23 cellular contexts compared by ENCODE assay signal in the genomic region with DNA sequence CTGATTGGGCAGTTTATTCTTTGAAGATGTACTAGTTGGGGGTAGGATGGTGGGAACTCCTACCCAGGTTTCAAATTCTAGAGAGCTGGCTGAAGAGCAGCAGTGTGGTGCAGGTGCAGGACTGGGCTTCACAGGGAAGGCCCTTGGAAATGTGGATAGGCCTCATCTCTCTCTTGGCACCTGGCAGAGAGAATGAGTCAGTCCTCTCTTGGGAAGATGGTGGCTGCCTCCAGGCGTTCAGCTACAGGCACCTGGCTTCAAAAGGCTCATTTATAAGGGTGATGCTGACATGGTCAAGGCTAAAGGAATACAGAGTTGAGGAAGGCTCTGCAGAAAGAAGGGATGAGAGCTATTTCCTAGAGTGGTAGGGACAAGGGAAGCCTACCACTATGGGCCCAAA.
"Had no signal": no experiment of that assay in that cellular context is flagged by ENCODE, and none has a peak within 500 bp of the region (broad histone marks: within the 10 kb centered on the region; RNA-seq: fewer than 3 reads in every experiment).

No MANE protein-coding gene starts in this region.

- H3K4me3 Mint-ChIP-seq: endodermal cell; naive B cell; nephron; stimulated activated effector memory CD8-positive, alpha-beta T cell treated with anti-CD3 and anti-CD28 coated beads, Interleukin-12 subunit alpha, Interleukin-12 subunit beta, amount 100 ng/mL, for 72 hours had no signal

- DNase-seq: effector CD4-positive, alpha-beta T cell; endodermal cell; heart right ventricle; hypothalamus; islet precursor cell; left ventricle myocardium inferior; lower lobe of right lung; mesenchymal stem cell; naive B cell; occipital lobe; pancreas; right lobe of liver; stimulated activated CD4-positive, alpha-beta T cell treated with anti-CD3 and anti-CD28 coated beads, Interleukin-4, amount 100 ng/mL, for 1 hour; stimulated activated CD8-positive, alpha-beta memory T cell treated with anti-CD3 and anti-CD28 coated beads, Interleukin-4, amount 100 ng/mL, for 48 hours; stimulated activated naive CD8-positive, alpha-beta T cell treated with anti-CD3 and anti-CD28 coated beads, Interleukin-15, Interleukin-2, amounts not matched to agents 100 U/mL and 50 U/mL, for 24 hours; thyroid gland; upper lobe of left lung; uterus had no signal

- H3K4me3 ChIP-seq: coronary artery, heart right ventricle, left ventricle myocardium inferior, lower lobe of right lung, pancreas, right lobe of liver, suprapubic skin, thyroid gland, upper lobe of left lung, uterus had no signal

- H3K27me3 ChIP-seq: heart right ventricle, pancreas, right lobe of liver, suprapubic skin, thyroid gland, upper lobe of left lung, uterus had no signal

- H3K4me1 Mint-ChIP-seq: naive B cell; stimulated activated effector memory CD8-positive, alpha-beta T cell treated with anti-CD3 and anti-CD28 coated beads, Interleukin-12 subunit alpha, Interleukin-12 subunit beta, amount 100 ng/mL, for 72 hours had no signal

- H3K9me3 Mint-ChIP-seq: endodermal cell; stimulated activated effector memory CD8-positive, alpha-beta T cell treated with anti-CD3 and anti-CD28 coated beads, Interleukin-12 subunit alpha, Interleukin-12 subunit beta, amount 100 ng/mL, for 72 hours had no signal

- H3K36me3 ChIP-seq: heart right ventricle, left ventricle myocardium inferior, lower lobe of right lung, pancreas, right lobe of liver, suprapubic skin, thyroid gland, upper lobe of left lung, uterus had no signal

- H3K36me3 Mint-ChIP-seq: naive B cell; stimulated activated effector memory CD8-positive, alpha-beta T cell treated with anti-CD3 and anti-CD28 coated beads, Interleukin-12 subunit alpha, Interleukin-12 subunit beta, amount 100 ng/mL, for 72 hours had no signal

- H3K9me3 ChIP-seq: lower lobe of right lung, pancreas, right lobe of liver, suprapubic skin, thyroid gland, upper lobe of left lung, uterus had no signal

- ATAC-seq: heart right ventricle; lower lobe of right lung; pancreas; right lobe of liver; stimulated activated effector memory CD8-positive, alpha-beta T cell treated with anti-CD3 and anti-CD28 coated beads, Interleukin-12 subunit alpha, Interleukin-12 subunit beta, amount 100 ng/mL, for 72 hours; stimulated activated naive CD8-positive, alpha-beta T cell treated with anti-CD3 and anti-CD28 coated beads, Interleukin-15, Interleukin-2, amounts not matched to agents 100 U/mL and 50 U/mL, for 24 hours had no signal

- H3K27ac ChIP-seq: coronary artery, heart right ventricle, left ventricle myocardium inferior, lower lobe of right lung, pancreas, right lobe of liver, suprapubic skin, thyroid gland, upper lobe of left lung, uterus had no signal

- H3K27ac Mint-ChIP-seq: endodermal cell; naive B cell; nephron; progenitor cell of endocrine pancreas; stimulated activated effector memory CD8-positive, alpha-beta T cell treated with anti-CD3 and anti-CD28 coated beads, Interleukin-12 subunit alpha, Interleukin-12 subunit beta, amount 100 ng/mL, for 72 hours had no signal

- H3K4me1 ChIP-seq: lower lobe of right lung, pancreas, right lobe of liver, suprapubic skin, upper lobe of left lung, uterus had no signal
